ENCODE assay signal across 25 cellular contexts in the genomic region with DNA sequence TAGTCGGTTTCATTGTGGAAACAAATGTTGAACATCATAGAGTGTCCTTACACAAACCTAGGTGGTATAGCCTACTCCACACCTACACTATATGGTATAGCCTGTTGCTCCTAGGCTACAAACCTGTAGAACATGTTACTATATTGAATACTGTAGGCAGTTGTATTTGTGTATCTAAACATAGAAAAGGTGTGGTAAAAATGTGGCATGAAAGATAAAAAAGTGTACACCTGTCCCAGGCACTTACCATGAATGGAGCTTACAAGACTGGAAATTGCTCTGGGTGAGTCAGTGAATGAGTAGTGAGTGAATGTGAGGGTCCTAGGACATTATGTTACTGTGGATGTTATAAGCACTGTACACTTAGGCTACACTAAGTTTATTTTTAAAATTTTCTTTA.
DNase-seq lines count a peak whose midpoint lies in the region; ATAC-seq, FAIRE-seq and TF ChIP-seq lines count a peak whose summit lies in the region.
"Had no signal": no experiment of that assay in that cellular context is flagged by ENCODE, and none has a peak within 500 bp of the region (broad histone marks: within the 10 kb centered on the region; RNA-seq: fewer than 3 reads in every experiment).

No MANE protein-coding gene starts in this region.

- FAIRE-seq in GM12892 (lab: Jason Lieb, UNC), result peak; percentile 48
- FAIRE-seq: H1, HepG2 had no signal

- TF ChIP-seq CTCF in HEK293 (tag by site-specific recombination; IDR thresholded peaks at IDR 0.05) (no peak), mucosa of descending colon (IDR thresholded peaks at IDR 0.05) (no peak), psoas muscle (IDR thresholded peaks at IDR 0.05) (no peak)

- H3K4me1 ChIP-seq in HEK293 (ENCODE audit: control insufficient read depth, insufficient read depth, low read length) (peaks cover under 1% of the 10 kb centered on the region; the same call in 1 of the 2 replicates), mucosa of descending colon (ENCODE audit: low read depth) (no peaks in the 10 kb centered on the region), psoas muscle (peaks cover 48% of the 10 kb centered on the region)

- H3K4me3 ChIP-seq in HEK293 (ENCODE audit: low read depth, low read length) (no peak overlapping the region), mucosa of descending colon (no peak overlapping the region), psoas muscle (no peak overlapping the region)
- H3K4me3 ChIP-seq: BLaER1, PC-9 had no signal

- POLR2A ChIA-PET in HEK293 (lab: Yijun Ruan, JAX), result interaction anchor here (0.9 to 1.2 kb wide), 2 partner anchors 8 to 14 kb away, joined by 3 to 4 read pairs; no protein-coding TSS in a partner anchor

- H3K9me3 ChIP-seq in HEK293 (ENCODE audit: control insufficient read depth, insufficient read depth, low read depth, low read length) (no peaks in the 10 kb centered on the region), mucosa of descending colon (no peaks in the 10 kb centered on the region), psoas muscle (no peaks in the 10 kb centered on the region)
- H3K9me3 ChIP-seq: BLaER1 had no signal

- H3K27ac ChIP-seq in HEK293 (ENCODE audit: extremely low read depth, low read depth, low read length), result no peak overlapping the region
- no peak overlapping the region for H3K27ac ChIP-seq in psoas muscle
- H3K27ac ChIP-seq: BLaER1, PC-9 had no signal

- H3K36me3 ChIP-seq in HEK293 (ENCODE audit: control insufficient read depth in 2 of 2, insufficient read depth in 1 of 2, low read length in 2 of 2) (no peaks in the 10 kb centered on the region), mucosa of descending colon (ENCODE audit: low read depth) (no peaks in the 10 kb centered on the region), psoas muscle (ENCODE audit: insufficient read depth in 1 of 2, low read depth in 1 of 2) (no peaks in the 10 kb centered on the region)
- H3K36me3 ChIP-seq: BLaER1 had no signal

- no peaks in the 10 kb centered on the region for H3K27me3 ChIP-seq in psoas muscle (ENCODE audit: insufficient read depth in 3 of 3, low read length in 2 of 3)
- H3K27me3 ChIP-seq: BLaER1 had no signal

- intact Hi-C loops in mucosa of descending colon (cut with DNase I, micrococcal nuclease) (no loop called here), psoas muscle (cut with DNase I) (no loop called here)

- WGBS in psoas muscle, 3 donors, result 86 to 97% (median 94%) methylated on average over 1 of the region's 1 CpG

- no peak for DNase-seq in GM12892 (ENCODE audit: insufficient read length)
- no peak for DNase-seq in mucosa of descending colon
- DNase-seq in OCI-M1 (lab: John Stamatoyannopoulos, UW), result no peak
- DNase-seq in DMS153 treated with DMSO at 0.1 percent for 48 hours (lab: John Stamatoyannopoulos, UW; ENCODE audit: unreplicated experiment), result no peak
- DNase-seq in T1000 (lab: John Stamatoyannopoulos, UW), result no peak
- DNase-seq in psoas muscle, result no peak
- DNase-seq: CD4-positive, CD25-positive, alpha-beta regulatory T cell; DMS153; Karpas-422; MV-4-11; NCI-H1105; NCI-H1436 treated with DMSO at 0.1 percent for 48 hours; NCI-H187 treated with DMSO at 0.1 percent for 48 hours; NCI-H2107; NCI-H524 treated with DMSO at 0.1 percent for 48 hours; NCI-H774; PC-9; RPMI8226; SHP77 had no signal

- CTCF ChIA-PET in HEK293 (lab: Yijun Ruan, JAX), result interaction anchor here (0.6 to 0.8 kb wide), 2 partner anchors 66 to 112 kb away, joined by 3 read pairs; no protein-coding TSS in a partner anchor

- TF ChIP-seq POLR2A in GM12892 (IDR thresholded peaks at IDR 0.05; ENCODE audit: low read depth, low read length), result no peak

- ATAC-seq in esophagus mucosa (peak; percentile 68), mucosa of descending colon (peak; percentile 83), psoas muscle (no peak)
- ATAC-seq: HCT116, HepG2 had no signal

TF ChIP-seq in HEK293, 187 proteins besides CTCF, POLR2A, EP300 and RAD21 (continues in another document):
- TF ChIP-seq ZIC2 (tag by site-specific recombination; IDR thresholded peaks at IDR 0.05), result no peak
- no peak for TF ChIP-seq ZNF501 (tag by site-specific recombination; IDR thresholded peaks at IDR 0.05)
- no peak for TF ChIP-seq SP2 (tag by site-specific recombination; IDR thresholded peaks at IDR 0.05)
- no peak for TF ChIP-seq ZNF561 (tag by site-specific recombination; IDR thresholded peaks at IDR 0.05; ENCODE audit: borderline replicate concordance)
- TF ChIP-seq, protein P1, sequence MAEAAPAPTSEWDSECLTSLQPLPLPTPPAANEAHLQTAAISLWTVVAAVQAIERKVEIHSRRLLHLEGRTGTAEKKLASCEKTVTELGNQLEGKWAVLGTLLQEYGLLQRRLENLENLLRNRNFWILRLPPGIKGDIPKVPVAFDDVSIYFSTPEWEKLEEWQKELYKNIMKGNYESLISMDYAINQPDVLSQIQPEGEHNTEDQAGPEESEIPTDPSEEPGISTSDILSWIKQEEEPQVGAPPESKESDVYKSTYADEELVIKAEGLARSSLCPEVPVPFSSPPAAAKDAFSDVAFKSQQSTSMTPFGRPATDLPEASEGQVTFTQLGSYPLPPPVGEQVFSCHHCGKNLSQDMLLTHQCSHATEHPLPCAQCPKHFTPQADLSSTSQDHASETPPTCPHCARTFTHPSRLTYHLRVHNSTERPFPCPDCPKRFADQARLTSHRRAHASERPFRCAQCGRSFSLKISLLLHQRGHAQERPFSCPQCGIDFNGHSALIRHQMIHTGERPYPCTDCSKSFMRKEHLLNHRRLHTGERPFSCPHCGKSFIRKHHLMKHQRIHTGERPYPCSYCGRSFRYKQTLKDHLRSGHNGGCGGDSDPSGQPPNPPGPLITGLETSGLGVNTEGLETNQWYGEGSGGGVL (tag by site-specific recombination; IDR thresholded peaks at IDR 0.05), result no peak
- TF ChIP-seq MZF1 (tag by site-specific recombination; IDR thresholded peaks at IDR 0.05; ENCODE audit: borderline replicate concordance), result no peak
- peak; percentile 84 for TF ChIP-seq SCRT2 (tag by site-specific recombination; IDR thresholded peaks at IDR 0.05)
- TF ChIP-seq, protein P2, sequence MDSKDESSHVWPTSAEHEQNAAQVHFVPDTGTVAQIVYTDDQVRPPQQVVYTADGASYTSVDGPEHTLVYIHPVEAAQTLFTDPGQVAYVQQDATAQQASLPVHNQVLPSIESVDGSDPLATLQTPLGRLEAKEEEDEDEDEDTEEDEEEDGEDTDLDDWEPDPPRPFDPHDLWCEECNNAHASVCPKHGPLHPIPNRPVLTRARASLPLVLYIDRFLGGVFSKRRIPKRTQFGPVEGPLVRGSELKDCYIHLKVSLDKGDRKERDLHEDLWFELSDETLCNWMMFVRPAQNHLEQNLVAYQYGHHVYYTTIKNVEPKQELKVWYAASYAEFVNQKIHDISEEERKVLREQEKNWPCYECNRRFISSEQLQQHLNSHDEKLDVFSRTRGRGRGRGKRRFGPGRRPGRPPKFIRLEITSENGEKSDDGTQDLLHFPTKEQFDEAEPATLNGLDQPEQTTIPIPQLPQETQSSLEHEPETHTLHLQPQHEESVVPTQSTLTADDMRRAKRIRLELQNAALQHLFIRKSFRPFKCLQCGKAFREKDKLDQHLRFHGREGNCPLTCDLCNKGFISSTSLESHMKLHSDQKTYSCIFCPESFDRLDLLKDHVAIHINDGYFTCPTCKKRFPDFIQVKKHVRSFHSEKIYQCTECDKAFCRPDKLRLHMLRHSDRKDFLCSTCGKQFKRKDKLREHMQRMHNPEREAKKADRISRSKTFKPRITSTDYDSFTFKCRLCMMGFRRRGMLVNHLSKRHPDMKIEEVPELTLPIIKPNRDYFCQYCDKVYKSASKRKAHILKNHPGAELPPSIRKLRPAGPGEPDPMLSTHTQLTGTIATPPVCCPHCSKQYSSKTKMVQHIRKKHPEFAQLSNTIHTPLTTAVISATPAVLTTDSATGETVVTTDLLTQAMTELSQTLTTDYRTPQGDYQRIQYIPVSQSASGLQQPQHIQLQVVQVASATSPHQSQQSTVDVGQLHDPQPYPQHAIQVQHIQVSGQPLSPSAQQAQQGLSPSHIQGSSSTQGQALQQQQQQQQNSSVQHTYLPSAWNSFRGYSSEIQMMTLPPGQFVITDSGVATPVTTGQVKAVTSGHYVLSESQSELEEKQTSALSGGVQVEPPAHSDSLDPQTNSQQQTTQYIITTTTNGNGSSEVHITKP (tag by site-specific recombination; IDR thresholded peaks at IDR 0.05), result peak; percentile 49; the same call in 1 of the 2 replicates
- TF ChIP-seq ZNF610 (tag by site-specific recombination; IDR thresholded peaks at IDR 0.05; ENCODE audit: borderline replicate concordance), result no peak
- no peak for TF ChIP-seq ZNF394 (tag by site-specific recombination; IDR thresholded peaks at IDR 0.05; ENCODE audit: borderline replicate concordance)
- TF ChIP-seq, protein P3, sequence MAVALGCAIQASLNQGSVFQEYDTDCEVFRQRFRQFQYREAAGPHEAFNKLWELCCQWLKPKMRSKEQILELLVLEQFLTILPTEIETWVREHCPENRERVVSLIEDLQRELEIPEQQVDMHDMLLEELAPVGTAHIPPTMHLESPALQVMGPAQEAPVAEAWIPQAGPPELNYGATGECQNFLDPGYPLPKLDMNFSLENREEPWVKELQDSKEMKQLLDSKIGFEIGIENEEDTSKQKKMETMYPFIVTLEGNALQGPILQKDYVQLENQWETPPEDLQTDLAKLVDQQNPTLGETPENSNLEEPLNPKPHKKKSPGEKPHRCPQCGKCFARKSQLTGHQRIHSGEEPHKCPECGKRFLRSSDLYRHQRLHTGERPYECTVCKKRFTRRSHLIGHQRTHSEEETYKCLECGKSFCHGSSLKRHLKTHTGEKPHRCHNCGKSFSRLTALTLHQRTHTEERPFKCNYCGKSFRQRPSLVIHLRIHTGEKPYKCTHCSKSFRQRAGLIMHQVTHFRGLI (tag by site-specific recombination; IDR thresholded peaks at IDR 0.05), result no peak
- peak; percentile 41; the same call in 1 of the 2 replicates for TF ChIP-seq SCRT1 (tag by site-specific recombination; IDR thresholded peaks at IDR 0.05; ENCODE audit: borderline replicate concordance)

Comparison
In these comparisons a context has a peak if more than half of its experiments do, and no peak if none do; other contexts are left out.
1. ATAC-seq: peak in esophagus mucosa (single experiment) and mucosa of descending colon (single experiment); none in psoas muscle (0 of 4).